In genomic region chr14:40850191-40850590, GRCh38 we compare ENCODE assay signal across 20 cellular contexts.
"Had no signal": no experiment of that assay in that cellular context is flagged by ENCODE, and none has a peak within 500 bp of the region (broad histone marks: within the 10 kb centered on the region; RNA-seq: fewer than 3 reads in every experiment).

No MANE protein-coding gene starts in this region.

- H3K9me3 ChIP-seq: colonic mucosa, gastroesophageal sphincter, right atrium auricular region had no signal

- DNase-seq: activated B cell treated with CpG ODN at 0.5 μM for 24 hours; activated CD4-positive, alpha-beta memory T cell treated with anti-CD3 and anti-CD28 coated beads for 36 hours; activated CD4-positive, alpha-beta T cell treated with anti-CD3 and anti-CD28 coated beads for 48 hours; activated effector memory CD4-positive, alpha-beta T cell treated with Interleukin-2 at 50 U/mL for 16 hours; activated naive CD4-positive, alpha-beta T cell treated with anti-CD3 and anti-CD28 coated beads for 36 hours; activated naive CD8-positive, alpha-beta T cell treated with anti-CD3 and anti-CD28 coated beads, Interleukin-2, amount 10 ng/mL, durations not matched to agents 7 days and 5 days; activated T-cell treated with anti-CD3 and anti-CD28 coated beads, Interleukin-2, amount 50 U/mL, for 72 hours; amygdala; colonic mucosa; heart left ventricle; islet precursor cell; left cardiac atrium; stimulated activated CD4-positive, alpha-beta T cell treated with anti-CD3 and anti-CD28 coated beads, Interleukin-4, amount 100 ng/mL, for 24 hours; stimulated activated naive CD8-positive, alpha-beta T cell treated with anti-CD3 and anti-CD28 coated beads, Interleukin-15, Interleukin-2, amounts not matched to agents 100 U/mL and 50 U/mL, for 24 hours; SW 1271; T-helper 2 cell had no signal

- H3K4me1 Mint-ChIP-seq: activated B cell treated with CpG ODN at 0.5 μM for 24 hours; activated naive CD8-positive, alpha-beta T cell treated with anti-CD3 and anti-CD28 coated beads, Interleukin-2, amount 10 ng/mL, durations not matched to agents 7 days and 5 days had no signal

- H3K4me1 ChIP-seq: colonic mucosa, gastroesophageal sphincter, heart left ventricle, right atrium auricular region had no signal

- H3K9me3 Mint-ChIP-seq: activated CD4-positive, alpha-beta memory T cell treated with anti-CD3 and anti-CD28 coated beads for 36 hours; activated naive CD8-positive, alpha-beta T cell treated with anti-CD3 and anti-CD28 coated beads, Interleukin-2, amount 10 ng/mL, durations not matched to agents 7 days and 5 days; activated T-cell treated with anti-CD3 and anti-CD28 coated beads, Interleukin-2, amount 50 U/mL, for 72 hours had no signal

- H3K36me3 Mint-ChIP-seq: activated CD4-positive, alpha-beta memory T cell treated with anti-CD3 and anti-CD28 coated beads for 36 hours; activated naive CD8-positive, alpha-beta T cell treated with anti-CD3 and anti-CD28 coated beads, Interleukin-2, amount 10 ng/mL, durations not matched to agents 7 days and 5 days had no signal

- H3K36me3 ChIP-seq: colonic mucosa, gastroesophageal sphincter, heart left ventricle, right atrium auricular region had no signal

- H3K27ac Mint-ChIP-seq: activated B cell treated with CpG ODN at 0.5 μM for 24 hours; activated CD4-positive, alpha-beta memory T cell treated with anti-CD3 and anti-CD28 coated beads for 36 hours; activated naive CD4-positive, alpha-beta T cell treated with anti-CD3 and anti-CD28 coated beads for 36 hours; activated naive CD8-positive, alpha-beta T cell treated with anti-CD3 and anti-CD28 coated beads, Interleukin-2, amount 10 ng/mL, durations not matched to agents 7 days and 5 days; activated T-cell treated with anti-CD3 and anti-CD28 coated beads, Interleukin-2, amount 50 U/mL, for 72 hours had no signal

- ATAC-seq: activated T-cell treated with anti-CD3 and anti-CD28 coated beads, Interleukin-2, amount 50 U/mL, for 72 hours; gastroesophageal sphincter; heart left ventricle; left cardiac atrium; stimulated activated naive CD8-positive, alpha-beta T cell treated with anti-CD3 and anti-CD28 coated beads, Interleukin-15, Interleukin-2, amounts not matched to agents 100 U/mL and 50 U/mL, for 24 hours had no signal

- FAIRE-seq: bronchial epithelial cell had no signal

- H3K27me3 Mint-ChIP-seq: activated B cell treated with CpG ODN at 0.5 μM for 24 hours; activated CD4-positive, alpha-beta memory T cell treated with anti-CD3 and anti-CD28 coated beads for 36 hours; activated naive CD8-positive, alpha-beta T cell treated with anti-CD3 and anti-CD28 coated beads, Interleukin-2, amount 10 ng/mL, durations not matched to agents 7 days and 5 days had no signal

- H3K27me3 ChIP-seq: colonic mucosa, gastroesophageal sphincter, heart left ventricle, right atrium auricular region had no signal

- H3K4me3 Mint-ChIP-seq: activated B cell treated with CpG ODN at 0.5 μM for 24 hours; activated CD4-positive, alpha-beta memory T cell treated with anti-CD3 and anti-CD28 coated beads for 36 hours; activated naive CD4-positive, alpha-beta T cell treated with anti-CD3 and anti-CD28 coated beads for 36 hours; activated naive CD8-positive, alpha-beta T cell treated with anti-CD3 and anti-CD28 coated beads, Interleukin-2, amount 10 ng/mL, durations not matched to agents 7 days and 5 days; activated T-cell treated with anti-CD3 and anti-CD28 coated beads, Interleukin-2, amount 50 U/mL, for 72 hours had no signal

- H3K27ac ChIP-seq: colonic mucosa, epithelial cell of prostate, gastroesophageal sphincter, heart left ventricle, right atrium auricular region had no signal

- H3K4me3 ChIP-seq: colonic mucosa, gastroesophageal sphincter, heart left ventricle, right atrium auricular region had no signal
